ENCODE assay signal across 18 cellular contexts in genomic region chrX:78064152-78064551, GRCh38. TPM values are rescaled to one million over a fixed set of nuclear protein-coding genes. Genes with fewer than 3 reads are reported as not detected.
DNase-seq lines count a peak whose midpoint lies in the region; ATAC-seq, FAIRE-seq and TF ChIP-seq lines count a peak whose summit lies in the region.
"Had no signal": no experiment of that assay in that cellular context is flagged by ENCODE, and none has a peak within 500 bp of the region (broad histone marks: within the 10 kb centered on the region; RNA-seq: fewer than 3 reads in every experiment).

No MANE protein-coding gene starts in this region.

- H3K27me3 ChIP-seq in GM12878 (replicated peaks in 1 of 2; ENCODE audit: control insufficient read depth in 2 of 2, insufficient read depth in 2 of 2, low read length in 1 of 2), result no peaks in the 10 kb centered on the region
- H3K27me3 ChIP-seq in thoracic aorta (replicated peaks; ENCODE audit: insufficient read depth), result no peaks in the 10 kb centered on the region

- TF ChIP-seq POLR2A in GM12891 (IDR thresholded peaks at IDR 0.05; ENCODE audit: low read depth, low read length) (no peak), GM12878 (IDR thresholded peaks at IDR 0.05; ENCODE audit: low read depth, low read length) (no peak)

- POLR2A ChIA-PET in GM12878 (lab: Charles Lee), result interaction anchor here (0.7 to 2.1 kb wide), 3 partner anchors 40 to 152 kb away, joined by 4 to 7 read pairs (median 7); partner anchors contain the start of genes ATP7A and PGK1

- H3K36me3 ChIP-seq in GM12878 (ENCODE audit: control insufficient read depth in 2 of 2, insufficient read depth in 2 of 2, low read length in 1 of 2) (no peaks in the 10 kb centered on the region), thoracic aorta (no peaks in the 10 kb centered on the region)

- CTCF ChIA-PET in GM12878 (lab: Yijun Ruan, JAX), result interaction anchor here (0.7 to 1.8 kb wide), 7 partner anchors 11 to 150 kb away, joined by 3 to 9 read pairs (median 4); no protein-coding TSS in a partner anchor

- peak overlapping the region; percentile 66; the same call in 1 of the 2 replicates for H3K4me2 ChIP-seq in GM12878 (ENCODE audit: control insufficient read depth, insufficient read depth)
- H3K4me2 ChIP-seq: GM23338 had no signal

- peak overlapping the region; percentile 47 for H2AFZ ChIP-seq in GM12878 (ENCODE audit: control insufficient read depth, low read depth, low read length)
- H2AFZ ChIP-seq: GM23338 had no signal

- no peaks in the 10 kb centered on the region for H4K20me1 ChIP-seq in GM12878 (ENCODE audit: control insufficient read depth, insufficient read depth)

- DNase-seq in GM12891 (ENCODE audit: insufficient read length, low spot score) (no peak), GM12878 (ENCODE audit: low read depth, low spot score) (no peak), thoracic aorta (ENCODE audit: low spot score) (no peak), GM19238 (ENCODE audit: insufficient read length, low spot score) (no peak), NCI-H1436 treated with DMSO at 0.1 percent for 48 hours (lab: John Stamatoyannopoulos, UW) (no peak)
- DNase-seq: AML-193; DMS79; KG1; NCI-H1436; NCI-H2029 treated with DMSO at 0.1 percent for 48 hours; NCI-H2171; NCI-H526 treated with DMSO at 0.1 percent for 48 hours; NK-92 treated with Interleukin-12 subunit alpha and Interleukin-12 subunit beta, amount 100 ng/mL, for 24 hours; Right ventricle myocardium superior had no signal

- no peak for TF ChIP-seq RAD21 in GM12878 (IDR thresholded peaks at IDR 0.05; ENCODE audit: insufficient read depth, low read depth, low read length)

- peak; percentile 40 for FAIRE-seq in GM12891 (lab: Jason Lieb, UNC)
- FAIRE-seq in GM12878 (lab: Jason Lieb, UNC), result no peak

- H3K4me3 ChIP-seq in GM12878 (no peak overlapping the region), thoracic aorta (no peak overlapping the region)
- H3K4me3 ChIP-seq: GM23338 had no signal

- in situ Hi-C loops in GM12878 (cut with MboI), result no loop called here

- SMC1A ChIA-PET in GM12878 (lab: Charles Lee; ENCODE audit: uncharacterized antibody, unreplicated experiment), result interaction anchor here (0.7 to 2.4 kb wide), 8 partner anchors 28 to 1222 kb away, joined by 3 to 11 read pairs (median 5); partner anchors contain the start of genes ATP7A and COX7B

- H3K4me1 ChIP-seq in GM12878 (ENCODE audit: control insufficient read depth, insufficient read depth, low read length) (peaks cover 19% of the 10 kb centered on the region), thoracic aorta (ENCODE audit: control insufficient read depth in 1 of 2, low read depth in 2 of 2) (peaks cover 0 to 16% of the 10 kb centered on the region in 2 donors)

- 0 out of 4 replicates have a peak, but pooled peaks of 1 of the 2 experiments have one; percentile 8 for TF ChIP-seq EP300 in GM12878 (IDR thresholded peaks at IDR 0.05; ENCODE audit: borderline replicate concordance in 1 of 2, control insufficient read depth in 1 of 2, low read depth in 2 of 2, low read length in 2 of 2)

- TF ChIP-seq CTCF in GM12878 (IDR thresholded peaks at IDR 0.05 in 2 of 3, conservative IDR thresholded peaks at IDR 0.05 in 1 of 3; ENCODE audit: control insufficient read depth in 2 of 3, extremely low read depth in 1 of 3, insufficient read depth in 1 of 3, low read depth in 3 of 3, low read length in 3 of 3) (no peak), thoracic aorta (IDR thresholded peaks at IDR 0.05) (no peak)

- no TSS peak for BruUV-seq in GM12878 (replicated peaks; lab: Mats Ljungman, UMichigan)

- H3K9me3 ChIP-seq in GM12878 (replicated peaks; ENCODE audit: control insufficient read depth, insufficient read depth, low read length) (peaks cover 5% of the 10 kb centered on the region; the same call in 2 of the 3 replicates), thoracic aorta (no peaks in the 10 kb centered on the region)

- no peak overlapping the region for H3K9ac ChIP-seq in GM12878 (ENCODE audit: control insufficient read depth, insufficient read depth, low read length)

- WGBS in GM12878 (ENCODE audit: insufficient coverage, insufficient replicate concordance, low lambda C conversion rate, missing lambda C conversion rate), result 18% methylated on average over 4 of the region's 4 CpGs

- no peaks in the 10 kb centered on the region for H3K79me2 ChIP-seq in GM12878 (ENCODE audit: control insufficient read depth, insufficient read depth, low read length)

- intact Hi-C loops in GM12878 (cut with micrococcal nuclease; ENCODE audit: unreplicated experiment), result loop anchor here (10.0 kb wide), 1 partner anchor 881 kb away; the partner anchor contains the start of gene P2RY10

- H3K27ac ChIP-seq in GM12878 (ENCODE audit: control insufficient read depth, insufficient read depth) (peak overlapping the region; percentile 87), thoracic aorta (peak overlapping the region; percentile 68 to 83)
- H3K27ac ChIP-seq: C4-2B had no signal

- RAD21 ChIA-PET in GM12878 (lab: Charles Lee; ENCODE audit: unreplicated experiment), result interaction anchor here (0.8 to 4.4 kb wide), 7 partner anchors 28 to 165 kb away, joined by 3 to 11 read pairs (median 6); partner anchors contain the start of genes ATP7A and COX7B

- ATAC-seq in HG02571 (IDR thresholded peaks at IDR 0.05; ENCODE audit: unreplicated experiment) (peak; percentile 27), GM12878 (peak; percentile 5), thoracic aorta (ENCODE audit: insufficient number of reproducible peaks, low FRiP score, low read depth) (no peak), esophagus mucosa (no peak)
- ATAC-seq: GM23338 had no signal

TF ChIP-seq in GM12891, 5 proteins besides CTCF, POLR2A, EP300 and RAD21:
- TF ChIP-seq PAX5 (IDR thresholded peaks at IDR 0.05; ENCODE audit: insufficient read depth, low read length, severe bottlenecking) (no peak), SPI1 (IDR thresholded peaks at IDR 0.05; ENCODE audit: low read depth, low read length) (no peak), TAF1 (IDR thresholded peaks at IDR 0.05; ENCODE audit: low read depth, low read length) (no peak)

TF ChIP-seq in GM12878, 131 proteins besides CTCF, POLR2A, EP300 and RAD21 (continues in another document):
- peak; percentile 60; the same call in 1 of the 2 replicates for TF ChIP-seq CREM (IDR thresholded peaks at IDR 0.05; ENCODE audit: low read depth)
- no peak for TF ChIP-seq GATAD2B (conservative IDR thresholded peaks at IDR 0.05; ENCODE audit: low read depth)
- TF ChIP-seq STAT1 (conservative IDR thresholded peaks at IDR 0.05), result no peak
- peak; percentile 50; the same call in 1 of the 2 replicates for TF ChIP-seq RUNX3 (IDR thresholded peaks at IDR 0.05; ENCODE audit: low read length)
- no peak for TF ChIP-seq MYC (IDR thresholded peaks at IDR 0.05; ENCODE audit: insufficient read depth, insufficient read length, insufficient replicate concordance, low read length, severe bottlenecking)
- TF ChIP-seq, protein P1, sequence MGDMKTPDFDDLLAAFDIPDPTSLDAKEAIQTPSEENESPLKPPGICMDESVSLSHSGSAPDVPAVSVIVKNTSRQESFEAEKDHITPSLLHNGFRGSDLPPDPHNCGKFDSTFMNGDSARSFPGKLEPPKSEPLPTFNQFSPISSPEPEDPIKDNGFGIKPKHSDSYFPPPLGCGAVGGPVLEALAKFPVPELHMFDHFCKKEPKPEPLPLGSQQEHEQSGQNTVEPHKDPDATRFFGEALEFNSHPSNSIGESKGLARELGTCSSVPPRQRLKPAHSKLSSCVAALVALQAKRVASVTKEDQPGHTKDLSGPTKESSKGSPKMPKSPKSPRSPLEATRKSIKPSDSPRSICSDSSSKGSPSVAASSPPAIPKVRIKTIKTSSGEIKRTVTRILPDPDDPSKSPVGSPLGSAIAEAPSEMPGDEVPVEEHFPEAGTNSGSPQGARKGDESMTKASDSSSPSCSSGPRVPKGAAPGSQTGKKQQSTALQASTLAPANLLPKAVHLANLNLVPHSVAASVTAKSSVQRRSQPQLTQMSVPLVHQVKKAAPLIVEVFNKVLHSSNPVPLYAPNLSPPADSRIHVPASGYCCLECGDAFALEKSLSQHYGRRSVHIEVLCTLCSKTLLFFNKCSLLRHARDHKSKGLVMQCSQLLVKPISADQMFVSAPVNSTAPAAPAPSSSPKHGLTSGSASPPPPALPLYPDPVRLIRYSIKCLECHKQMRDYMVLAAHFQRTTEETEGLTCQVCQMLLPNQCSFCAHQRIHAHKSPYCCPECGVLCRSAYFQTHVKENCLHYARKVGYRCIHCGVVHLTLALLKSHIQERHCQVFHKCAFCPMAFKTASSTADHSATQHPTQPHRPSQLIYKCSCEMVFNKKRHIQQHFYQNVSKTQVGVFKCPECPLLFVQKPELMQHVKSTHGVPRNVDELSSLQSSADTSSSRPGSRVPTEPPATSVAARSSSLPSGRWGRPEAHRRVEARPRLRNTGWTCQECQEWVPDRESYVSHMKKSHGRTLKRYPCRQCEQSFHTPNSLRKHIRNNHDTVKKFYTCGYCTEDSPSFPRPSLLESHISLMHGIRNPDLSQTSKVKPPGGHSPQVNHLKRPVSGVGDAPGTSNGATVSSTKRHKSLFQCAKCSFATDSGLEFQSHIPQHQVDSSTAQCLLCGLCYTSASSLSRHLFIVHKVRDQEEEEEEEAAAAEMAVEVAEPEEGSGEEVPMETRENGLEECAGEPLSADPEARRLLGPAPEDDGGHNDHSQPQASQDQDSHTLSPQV (IDR thresholded peaks at IDR 0.05), result no peak
- TF ChIP-seq POU2F2 (IDR thresholded peaks at IDR 0.05; ENCODE audit: borderline replicate concordance, low read depth, low read length), result peak; percentile 43; the same call in 1 of the 3 replicates
- TF ChIP-seq SMARCA5 (IDR thresholded peaks at IDR 0.05), result no peak

RNA-seq across cellular contexts. Expression of gene PGK1, which starts 39.9 kb away (rescaled TPM):
- 633 TPM for polyA plus RNA-seq in GM12891 (2012; ENCODE audit: low read depth, missing spikeins)
- total RNA-seq in GM12878 (2013; cell fraction: nucleolus; rRNA removed), result 507 and 514 TPM in 2 replicates
- 370 and 422 TPM in 2 replicates for total RNA-seq in GM12878 (2014; rRNA removed)
- 418 and 420 TPM in 2 replicates for total RNA-seq in GM12878 (2014; rRNA removed; fragmentation: Illumina TruSeq; extraction: Trizol)
- total RNA-seq in GM12878 (2021), result 626 and 628 TPM in 2 replicates
- polyA plus RNA-seq in GM12878 (2011; ENCODE audit: low read depth), result 983 TPM
- 1,825 and 2,395 TPM in 2 replicates for polyA plus RNA-seq in GM12878 (2011; rRNA removed)
- polyA plus RNA-seq in GM12878 (2011; cell fraction: cytosol; rRNA removed), result 1,022 and 1,340 TPM in 2 replicates
- 734 and 1,181 TPM in 2 replicates for polyA plus RNA-seq in GM12878 (2011; cell fraction: nucleus; rRNA removed)
- 837 and 1,058 TPM in 2 replicates for polyA plus RNA-seq in GM12878 (2012)
- polyA plus RNA-seq in GM12878 (2014; fragmentation: Illumina TruSeq; extraction: Trizol), result 554 and 619 TPM in 2 replicates
- 100 to 1,000 TPM; 633 to 835 TPM for polyA plus RNA-seq in GM12878 (2014; fragmentation: Nextera tagmentation; extraction: Ambion mirVana)
- polyA plus RNA-seq in GM12878 (2014; rRNA removed), result 453 and 454 TPM in 2 replicates
- 100 to 1,000 TPM; 632 to 679 TPM for polyA plus RNA-seq in GM12878 (2016; fragmentation: Nextera tagmentation; extraction: Ambion mirVana)
- polyA minus RNA-seq in GM12878 (2011; rRNA and poly(A)+ RNA removed), result 806 and 843 TPM in 2 replicates
- polyA minus RNA-seq in GM12878 (2011; cell fraction: cytosol; rRNA and poly(A)+ RNA removed), result 247 and 251 TPM in 2 replicates
- polyA minus RNA-seq in GM12878 (2011; cell fraction: nucleus; rRNA and poly(A)+ RNA removed), result 164 and 183 TPM in 2 replicates
- total RNA-seq in thoracic aorta, result 100 to 1,000 TPM; 186 to 233 TPM
- 398 TPM for total RNA-seq in esophagus mucosa

Comparison
In these comparisons a context has a peak if more than half of its experiments do, and no peak if none do; other contexts are left out.
1. ATAC-seq: peak in HG02571 (single experiment) and GM12878 (single experiment); none in thoracic aorta (single experiment) and esophagus mucosa (single experiment).